8 cellular contexts compared by ENCODE assay signal in the genomic region with DNA sequence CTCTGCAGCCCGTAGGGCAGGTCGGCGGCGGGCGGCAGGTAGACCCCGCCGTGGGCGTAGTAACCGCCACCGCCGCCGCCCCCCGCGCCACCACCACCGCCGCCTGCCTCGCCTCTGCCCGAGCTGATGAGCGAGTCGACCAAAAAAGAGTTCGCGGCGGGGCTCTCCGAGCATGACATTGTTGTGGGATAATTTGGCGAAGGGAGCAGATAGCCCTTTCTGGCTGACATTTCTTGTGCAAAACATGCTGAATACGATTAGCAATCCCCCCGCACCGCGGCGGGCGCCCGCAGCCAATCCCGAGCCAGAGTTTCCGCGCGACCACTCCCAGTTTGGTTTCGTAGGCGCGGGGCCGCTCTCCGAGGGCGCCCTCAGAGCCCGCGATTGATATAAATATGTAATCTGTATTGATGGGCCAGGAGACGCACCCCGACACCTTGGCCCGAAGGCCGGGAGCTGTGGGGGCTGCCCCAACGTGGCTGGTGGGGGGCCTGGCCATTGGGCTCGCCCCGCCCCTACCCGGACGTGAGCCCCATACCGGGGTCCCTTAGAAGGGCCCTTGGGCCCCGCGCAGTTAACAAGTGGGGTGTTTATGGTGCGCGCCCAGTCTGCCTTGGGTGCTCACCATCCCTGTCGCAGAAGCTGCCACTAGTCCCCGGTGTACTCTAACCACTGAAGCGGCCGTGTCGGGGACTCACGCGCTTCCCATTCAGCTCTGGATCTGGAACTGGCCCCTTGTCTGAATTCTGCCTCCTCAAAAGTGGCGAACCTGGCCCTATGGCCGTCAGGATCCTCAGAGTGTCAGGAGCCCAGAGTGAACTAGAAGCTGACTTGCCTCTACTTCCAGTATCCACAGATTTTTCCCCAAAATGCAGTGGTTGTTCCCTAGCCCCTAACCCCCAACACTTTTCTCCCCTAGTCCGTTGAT. TPM values are rescaled to one million over a fixed set of nuclear protein-coding genes. Genes with fewer than 3 reads are reported as not detected.
DNase-seq lines count a peak whose midpoint lies in the region; TF ChIP-seq lines count a peak whose summit lies in the region.

A gene (minus strand): TSS at position 244 of the 928 bp plus-strand sequence. CDS start 14 bp downstream, at position 230.

- H2AFZ ChIP-seq in OCI-LY7 (ENCODE audit: low read length) (no peak within 1 kb of the TSS), fibroblast of lung (ENCODE audit: low read length) (no peak within 1 kb of the TSS)

- POLR2A ChIA-PET in OCI-LY7 (lab: Charles Lee): no interaction called here

- intact Hi-C loops in OCI-LY7 (cut with micrococcal nuclease; ENCODE audit: unreplicated experiment): no loop called here

- H4K20me1 ChIP-seq in OCI-LY7 (ENCODE audit: insufficient read depth, low read length) (no peaks in the 10 kb centered on the region), fibroblast of lung (ENCODE audit: control insufficient read depth, extremely low read depth, insufficient read depth, low read length) (no peaks in the 10 kb centered on the region)

- CTCF ChIA-PET in OCI-LY7 (lab: Charles Lee; ENCODE audit: unreplicated experiment): no interaction called here

- H3K27me3 ChIP-seq in fibroblast of lung (ENCODE audit: control insufficient read depth, insufficient read depth, low read length) (peaks cover 66% of the 10 kb centered on the region), rectal smooth muscle tissue (ENCODE audit: control insufficient read depth, insufficient read depth, low read length) (peaks cover 6% of the 10 kb centered on the region)

- no peaks in the 10 kb centered on the region for H3K4me1 ChIP-seq in OCI-LY7 (ENCODE audit: insufficient read depth, low read length, poor library complexity, severe bottlenecking)
- H3K4me1 ChIP-seq in fibroblast of lung (ENCODE audit: control insufficient read depth, extremely low read depth, insufficient read depth, low read length): no peaks in the 10 kb centered on the region
- peaks cover 5% of the 10 kb centered on the region for H3K4me1 ChIP-seq in rectal smooth muscle tissue (ENCODE audit: control insufficient read depth, insufficient read depth, low read length)

- peak within 1 kb of the TSS; percentile 42; the same call in 1 of the 2 replicates for H3K4me2 ChIP-seq in OCI-LY7 (ENCODE audit: low read length)
- peak within 1 kb of the TSS; percentile 51 for H3K4me2 ChIP-seq in fibroblast of lung (ENCODE audit: extremely low read depth, insufficient read depth, low read length)

- H3K4me3 ChIP-seq in OCI-LY7 (ENCODE audit: low read depth, low read length, poor library complexity, severe bottlenecking) (no peak within 1 kb of the TSS), fibroblast of lung (replicated peaks in 1 of 4; ENCODE audit: control extremely low read depth in 1 of 4, insufficient read depth in 1 of 4, low read depth in 3 of 4, low read length in 4 of 4) (peak within 1 kb of the TSS in 3 of 4 experiments; percentile 10 to 48 (median 24)), rectal smooth muscle tissue (ENCODE audit: low read length) (peak within 1 kb of the TSS; percentile 78)

- no peak within 1 kb of the TSS for H3K27ac ChIP-seq in OCI-LY7 (ENCODE audit: low read depth, low read length, poor library complexity, severe bottlenecking)
- no peak within 1 kb of the TSS for H3K27ac ChIP-seq in fibroblast of lung (ENCODE audit: insufficient read depth, low read length)
- peak within 1 kb of the TSS; percentile 96 for H3K27ac ChIP-seq in rectal smooth muscle tissue (ENCODE audit: low read depth, low read length)

- H3K79me2 ChIP-seq in OCI-LY7 (ENCODE audit: insufficient read depth, low read depth, low read length) (no peaks in the 10 kb centered on the region), fibroblast of lung (ENCODE audit: control insufficient read depth, insufficient read depth, low read length) (no peaks in the 10 kb centered on the region)

- H3K36me3 ChIP-seq in OCI-LY7 (ENCODE audit: insufficient read depth, low read length) (no peaks in the 10 kb centered on the region), fibroblast of lung (ENCODE audit: control insufficient read depth, insufficient read depth, low read length) (no peaks in the 10 kb centered on the region), rectal smooth muscle tissue (ENCODE audit: control insufficient read depth, insufficient read depth, low read length) (no peaks in the 10 kb centered on the region)

- H3K9ac ChIP-seq in fibroblast of lung (ENCODE audit: insufficient read depth, low read length) (peak within 1 kb of the TSS; percentile 30), rectal smooth muscle tissue (ENCODE audit: low read length) (peak within 1 kb of the TSS; percentile 81)

- no peaks in the 10 kb centered on the region for H3K9me2 ChIP-seq in OCI-LY7 (ENCODE audit: insufficient read depth, low read length)

- H3K9me3 ChIP-seq in OCI-LY7 (ENCODE audit: low read length): no peaks in the 10 kb centered on the region
- H3K9me3 ChIP-seq in fibroblast of lung (ENCODE audit: control insufficient read depth, insufficient read depth, low read depth, low read length): no peaks in the 10 kb centered on the region

- TF ChIP-seq CTCF in OCI-LY7 (conservative IDR thresholded peaks at IDR 0.05; ENCODE audit: low read length) (no peak), fibroblast of lung (conservative IDR thresholded peaks at IDR 0.05 in 1 of 2, IDR thresholded peaks at IDR 0.05 in 1 of 2; ENCODE audit: low read depth in 1 of 2, low read length in 2 of 2) (no peak)

- DNase-seq in NCI-H82 (lab: John Stamatoyannopoulos, UW) (peak; percentile 47), NCI-H82 treated with DMSO at 0.1 percent for 48 hours (lab: John Stamatoyannopoulos, UW; ENCODE audit: unreplicated experiment) (no peak), OCI-LY7 (ENCODE audit: low spot score) (no peak), fibroblast of lung (ENCODE audit: low read depth in 2 of 2) (no peak), T-helper 9 cell (no peak), epidermal melanocyte (ENCODE audit: insufficient read length, low spot score) (no peak), NCI-H2196 (lab: John Stamatoyannopoulos, UW; ENCODE audit: unreplicated experiment) (no peak)

- BruUV-seq in OCI-LY7 (replicated peaks; lab: Mats Ljungman, UMichigan): no TSS peak

RNA-seq across cellular contexts. Expression of the gene that starts here (rescaled TPM):
- total RNA-seq in OCI-LY7 (2014; rRNA removed; shearing (Covaris generic)): not detected in 2 replicates
- total RNA-seq in OCI-LY7 (2022): not detected in 2 replicates
- under 0.01 and 0.17 TPM in 2 replicates for total RNA-seq in fibroblast of lung
- polyA plus RNA-seq in fibroblast of lung: 0.25 and 1.00 TPM in 2 replicates
- 0.12 and 0.75 TPM in 2 replicates for polyA plus RNA-seq in fibroblast of lung (2012)
- polyA minus RNA-seq in fibroblast of lung (ENCODE audit: low replicate concordance): 1.6 TPM in 1 of 2 replicates, not detected in the other
